8 cellular contexts compared by ENCODE assay signal in genomic region chr14:44960146-44960545, GRCh38. TPM values are rescaled to one million over a fixed set of nuclear protein-coding genes. Genes with fewer than 3 reads are reported as not detected.
DNase-seq lines count a peak whose midpoint lies in the region; ATAC-seq and TF ChIP-seq lines count a peak whose summit lies in the region.

No MANE protein-coding gene starts in this region.

- no peaks in the 10 kb centered on the region for H3K27me3 ChIP-seq in Caco-2 (replicated peaks; ENCODE audit: control insufficient read depth, insufficient read depth, low read length)

- POLR2A ChIA-PET in Caco-2 (lab: Charles Lee), result no interaction called here

- peak overlapping the region; percentile 63 for H3K4me3 ChIP-seq in Caco-2 (ENCODE audit: low read depth, low read length)

- CTCF ChIA-PET in Caco-2 (lab: Charles Lee), result no interaction called here

- intact Hi-C loops in Caco-2 (cut with micrococcal nuclease; ENCODE audit: unreplicated experiment), result loop anchor here (5.0 kb wide), 3 partner anchors 48 to 292 kb away; partner anchors contain the start of genes MIS18BP1 and PRPF39

- H3K4me1 Mint-ChIP-seq in Caco-2 (ENCODE audit: low read depth, unreplicated experiment) (peaks cover 8% of the 10 kb centered on the region), nephron progenitor cell (peaks cover 44% of the 10 kb centered on the region)
- peaks cover 44% of the 10 kb centered on the region for H3K4me1 Mint-ChIP-seq in central memory CD8-positive, alpha-beta T cell
- H3K4me1 Mint-ChIP-seq in effector memory CD8-positive, alpha-beta T cell (ENCODE audit: low read depth in 2 of 2), result peaks cover 32 to 44% of the 10 kb centered on the region in 2 donors
- H3K4me1 Mint-ChIP-seq in activated T-helper 17 cell treated with anti-CD3 and anti-CD28 coated beads, Interleukin-2, amount 50 U/mL, for 72 hours, result peaks cover 25% of the 10 kb centered on the region

- H3K4me3 Mint-ChIP-seq in Caco-2 (ENCODE audit: unreplicated experiment), result peak overlapping the region; percentile 24
- H3K4me3 Mint-ChIP-seq in central memory CD8-positive, alpha-beta T cell, result no peak overlapping the region
- no peak overlapping the region for H3K4me3 Mint-ChIP-seq in nephron progenitor cell
- H3K4me3 Mint-ChIP-seq in effector memory CD8-positive, alpha-beta T cell, result no peak overlapping the region
- no peak overlapping the region for H3K4me3 Mint-ChIP-seq in activated T-helper 17 cell treated with anti-CD3 and anti-CD28 coated beads, Interleukin-2, amount 50 U/mL, for 72 hours

- no peak for ATAC-seq in central memory CD8-positive, alpha-beta T cell (replicated peaks; ENCODE audit: extremely low read depth, poor library complexity, severe bottlenecking)
- ATAC-seq in effector memory CD8-positive, alpha-beta T cell (replicated peaks), result no peak
- no peak for ATAC-seq in activated T-helper 17 cell treated with anti-CD3 and anti-CD28 coated beads, Interleukin-2, amount 50 U/mL, for 72 hours (replicated peaks)
- no peak for ATAC-seq in GM19035 (IDR thresholded peaks at IDR 0.05; ENCODE audit: unreplicated experiment)

- no peak overlapping the region for H3K27ac Mint-ChIP-seq in Caco-2 (ENCODE audit: unreplicated experiment)
- H3K27ac Mint-ChIP-seq in central memory CD8-positive, alpha-beta T cell (ENCODE audit: low read depth), result peak overlapping the region; percentile 61
- H3K27ac Mint-ChIP-seq in nephron progenitor cell, result peak overlapping the region; percentile 55
- H3K27ac Mint-ChIP-seq in effector memory CD8-positive, alpha-beta T cell, result no peak overlapping the region
- no peak overlapping the region for H3K27ac Mint-ChIP-seq in activated T-helper 17 cell treated with anti-CD3 and anti-CD28 coated beads, Interleukin-2, amount 50 U/mL, for 72 hours

- TF ChIP-seq CTCF in Caco-2 (IDR thresholded peaks at IDR 0.05; ENCODE audit: insufficient read depth in 1 of 2, low read depth in 1 of 2, low read length in 1 of 2, severe bottlenecking in 1 of 2, unreplicated experiment in 1 of 2) (no peak), nephron progenitor cell (IDR thresholded peaks at IDR 0.05) (no peak)

- DNase-seq in Caco-2 (no peak), KBM-7 (peak; percentile 40), nephron progenitor cell (no peak)
- no peak for DNase-seq in central memory CD8-positive, alpha-beta T cell (ENCODE audit: low spot score in 2 of 2)
- DNase-seq in effector memory CD8-positive, alpha-beta T cell, result no peak
- no peak for DNase-seq in activated CD8-positive, alpha-beta memory T cell treated with anti-CD3 and anti-CD28 coated beads, Interleukin-2, amount 50 U/mL, for 48 hours

- H3K36me3 ChIP-seq in Caco-2 (ENCODE audit: control insufficient read depth, insufficient read depth, low read length), result no peaks in the 10 kb centered on the region

- H3K9me3 Mint-ChIP-seq in Caco-2 (ENCODE audit: unreplicated experiment) (no peaks in the 10 kb centered on the region), nephron progenitor cell (no peaks in the 10 kb centered on the region)
- peaks cover 7% of the 10 kb centered on the region for H3K9me3 Mint-ChIP-seq in central memory CD8-positive, alpha-beta T cell
- peaks cover 0 to 4% of the 10 kb centered on the region in 2 donors for H3K9me3 Mint-ChIP-seq in effector memory CD8-positive, alpha-beta T cell
- H3K9me3 Mint-ChIP-seq in activated T-helper 17 cell treated with anti-CD3 and anti-CD28 coated beads, Interleukin-2, amount 50 U/mL, for 72 hours, result no peaks in the 10 kb centered on the region

- in situ Hi-C loops in KBM-7 (cut with MboI; ENCODE audit: low pct_unique_long_range_greater_than_20kb, low sequenced_read_pairs), result no loop called here

- H3K27me3 Mint-ChIP-seq in Caco-2 (ENCODE audit: insufficient read depth, unreplicated experiment) (no peaks in the 10 kb centered on the region), nephron progenitor cell (ENCODE audit: low read depth, poor library complexity) (peaks cover 3% of the 10 kb centered on the region)
- H3K27me3 Mint-ChIP-seq in central memory CD8-positive, alpha-beta T cell, result no peaks in the 10 kb centered on the region
- no peaks in the 10 kb centered on the region for H3K27me3 Mint-ChIP-seq in effector memory CD8-positive, alpha-beta T cell
- no peaks in the 10 kb centered on the region for H3K27me3 Mint-ChIP-seq in activated T-helper 17 cell treated with anti-CD3 and anti-CD28 coated beads, Interleukin-2, amount 50 U/mL, for 72 hours

- BruUV-seq in Caco-2 (replicated peaks; lab: Mats Ljungman, UMichigan), result no TSS peak

- H3K36me3 Mint-ChIP-seq in Caco-2 (ENCODE audit: insufficient read depth, unreplicated experiment) (no peaks in the 10 kb centered on the region), nephron progenitor cell (ENCODE audit: low read depth) (peaks cover 4% of the 10 kb centered on the region)
- peaks cover 14% of the 10 kb centered on the region for H3K36me3 Mint-ChIP-seq in central memory CD8-positive, alpha-beta T cell (ENCODE audit: insufficient read depth)
- H3K36me3 Mint-ChIP-seq in effector memory CD8-positive, alpha-beta T cell (ENCODE audit: insufficient read depth), result peaks cover 13% of the 10 kb centered on the region
- peaks cover 30% of the 10 kb centered on the region for H3K36me3 Mint-ChIP-seq in activated T-helper 17 cell treated with anti-CD3 and anti-CD28 coated beads, Interleukin-2, amount 50 U/mL, for 72 hours (ENCODE audit: low read depth)

- H3K4me1 ChIP-seq in Caco-2, result no peaks in the 10 kb centered on the region

- no peaks in the 10 kb centered on the region for H3K9me3 ChIP-seq in Caco-2

RNA-seq across cellular contexts. Expression of gene KLHL28, which starts 1.6 kb away (rescaled TPM):
- total RNA-seq in Caco-2 (2022), result 3.6 and 4.7 TPM in 2 replicates
- 10 to 100 TPM; 13.0 to 25.7 TPM for total RNA-seq in activated T-helper 17 cell treated with anti-CD3 and anti-CD28 coated beads, Interleukin-2, amount 50 U/mL, for 72 hours

RNA-seq across cellular contexts. Expression of gene TOGARAM1, which starts 1.8 kb away (rescaled TPM):
- 5.9 and 7.1 TPM in 2 replicates for total RNA-seq in Caco-2 (2022)
- total RNA-seq in activated T-helper 17 cell treated with anti-CD3 and anti-CD28 coated beads, Interleukin-2, amount 50 U/mL, for 72 hours, result 1 to 10 TPM; 5.0 to 8.3 TPM

Comparison
In these comparisons a context has a peak if more than half of its experiments do, and no peak if none do; other contexts are left out.
1. H3K27ac Mint-ChIP-seq: peak in central memory CD8-positive, alpha-beta T cell (single experiment) and nephron progenitor cell (single experiment); none in Caco-2 (single experiment), effector memory CD8-positive, alpha-beta T cell (0 of 2) and activated T-helper 17 cell treated with anti-CD3 and anti-CD28 coated beads, Interleukin-2, amount 50 U/mL, for 72 hours (single experiment).